ENCODE assay signal across 8 cellular contexts in genomic region chr12:69534389-69534822, GRCh38. TPM values are rescaled to one million over a fixed set of nuclear protein-coding genes. Genes with fewer than 3 reads are reported as not detected.
A peak's percentile ranks its signal among the peaks of the same experiment; 100 is the strongest.
DNase-seq lines count a peak whose midpoint lies in the region; ATAC-seq and TF ChIP-seq lines count a peak whose summit lies in the region.

No MANE protein-coding gene starts in this region.

- no peaks in the 10 kb centered on the region for H3K27me3 Mint-ChIP-seq in T-helper 17 cell

- H3K36me3 ChIP-seq in mucosa of descending colon (ENCODE audit: low read depth), result no peaks in the 10 kb centered on the region
- no peaks in the 10 kb centered on the region for H3K36me3 ChIP-seq in thoracic aorta

- intact Hi-C loops in mucosa of descending colon (cut with DNase I, micrococcal nuclease), result no loop called here

- no peak overlapping the region for H3K4me3 Mint-ChIP-seq in T-helper 17 cell

- peak overlapping the region; percentile 21 for H3K4me3 ChIP-seq in epithelial cell of proximal tubule (ENCODE audit: low read depth, low read length)
- H3K4me3 ChIP-seq in mucosa of descending colon, result no peak overlapping the region
- peak overlapping the region; percentile 40 for H3K4me3 ChIP-seq in thoracic aorta

- H3K4me1 ChIP-seq in mucosa of descending colon (ENCODE audit: low read depth) (no peaks in the 10 kb centered on the region), thoracic aorta (ENCODE audit: control insufficient read depth in 1 of 2, low read depth in 2 of 2) (peaks cover 9 to 14% of the 10 kb centered on the region in 2 donors)

- peaks cover 10% of the 10 kb centered on the region for H3K36me3 Mint-ChIP-seq in T-helper 17 cell (ENCODE audit: low read depth)

- H3K27ac ChIP-seq in thoracic aorta, result peak overlapping the region in 1 of 2 donors; percentile 56

- DNase-seq in COLO829 (ENCODE audit: low spot score) (peak; percentile 87), T-helper 17 cell (no peak), epithelial cell of proximal tubule (ENCODE audit: low read depth) (peak; percentile 99), mucosa of descending colon (peak in 1 of 3 donors; percentile 35), thoracic aorta (ENCODE audit: low spot score) (peak; percentile 58)

- TF ChIP-seq CTCF in epithelial cell of proximal tubule (conservative IDR thresholded peaks at IDR 0.05; ENCODE audit: low read depth, low read length) (no peak), mucosa of descending colon (IDR thresholded peaks at IDR 0.05) (no peak), thoracic aorta (IDR thresholded peaks at IDR 0.05) (no peak)

- H3K27me3 ChIP-seq in thoracic aorta (replicated peaks; ENCODE audit: insufficient read depth), result no peaks in the 10 kb centered on the region

- peak overlapping the region; percentile 16 for H3K27ac Mint-ChIP-seq in T-helper 17 cell

- peaks cover 27% of the 10 kb centered on the region for H3K4me1 Mint-ChIP-seq in T-helper 17 cell

- ATAC-seq in GM19351 (IDR thresholded peaks at IDR 0.05; ENCODE audit: unreplicated experiment) (peak; percentile 99), HG03460 (IDR thresholded peaks at IDR 0.05; ENCODE audit: unreplicated experiment) (peak; percentile 92), T-helper 17 cell (peak; percentile 61), mucosa of descending colon (peak; percentile 85), thoracic aorta (ENCODE audit: insufficient number of reproducible peaks, low FRiP score, low read depth) (peak; percentile 100), HG03571 (IDR thresholded peaks at IDR 0.05; ENCODE audit: unreplicated experiment) (no peak)

- H3K9me3 ChIP-seq in T-helper 17 cell (ENCODE audit: control insufficient read depth, low read length, poor library complexity, severe bottlenecking), result no peaks in the 10 kb centered on the region
- H3K9me3 ChIP-seq in mucosa of descending colon, result no peaks in the 10 kb centered on the region
- H3K9me3 ChIP-seq in thoracic aorta, result no peaks in the 10 kb centered on the region

RNA-seq across cellular contexts. Expression of gene CCT2, which starts 50.9 kb away (rescaled TPM):
- total RNA-seq in T-helper 17 cell (100 to 1,000 TPM; 197 to 229 TPM), epithelial cell of proximal tubule (279 and 426 TPM in 2 replicates), mucosa of descending colon (100 to 1,000 TPM in 2 of 3 donors, 10 to 100 TPM in 1; 85.0 to 106 (median 103) TPM), thoracic aorta (10 to 100 TPM; 82.4 to 89.6 TPM)

Comparison
In these comparisons a context has a peak if more than half of its experiments do, and no peak if none do; other contexts are left out.
1. DNase-seq: peak in COLO829 (single experiment), epithelial cell of proximal tubule (single experiment) and thoracic aorta (single experiment); none in T-helper 17 cell (0 of 3).